In genomic region chr7:29988391-29989256, GRCh38 we compare ENCODE assay signal across 8 cellular contexts. TPM values are rescaled to one million over a fixed set of nuclear protein-coding genes. Genes with fewer than 3 reads are reported as not detected.
DNase-seq lines count a peak whose midpoint lies in the region; ATAC-seq and TF ChIP-seq lines count a peak whose summit lies in the region.

No MANE protein-coding gene starts in this region.

- peak overlapping the region; percentile 97 for H3K4me2 ChIP-seq in fibroblast of lung (ENCODE audit: extremely low read depth, insufficient read depth, low read length)

- H3K4me1 ChIP-seq in fibroblast of lung (ENCODE audit: control insufficient read depth, extremely low read depth, insufficient read depth, low read length) (peaks cover 12% of the 10 kb centered on the region), mucosa of stomach (ENCODE audit: control insufficient read depth, insufficient read depth, low read length) (peaks cover 19% of the 10 kb centered on the region), thymus (ENCODE audit: control insufficient read depth, insufficient read depth, low read length) (peaks cover 9% of the 10 kb centered on the region)

- H3K27me3 ChIP-seq in fibroblast of lung (ENCODE audit: control insufficient read depth, insufficient read depth, low read length), result no peaks in the 10 kb centered on the region
- no peaks in the 10 kb centered on the region for H3K27me3 ChIP-seq in mucosa of stomach (ENCODE audit: control insufficient read depth, insufficient read depth, low read length)
- no peaks in the 10 kb centered on the region for H3K27me3 ChIP-seq in thymus (ENCODE audit: control insufficient read depth, insufficient read depth)

- H3K9me3 ChIP-seq in fibroblast of lung (ENCODE audit: control insufficient read depth, insufficient read depth, low read depth, low read length) (no peaks in the 10 kb centered on the region), mucosa of stomach (ENCODE audit: control insufficient read depth, low read length) (no peaks in the 10 kb centered on the region), thymus (ENCODE audit: control insufficient read depth) (no peaks in the 10 kb centered on the region)

- H2AFZ ChIP-seq in fibroblast of lung (ENCODE audit: low read length), result peak overlapping the region; percentile 69

- peaks cover 3% of the 10 kb centered on the region for H3K36me3 Mint-ChIP-seq in activated T-helper 1 cell treated with anti-CD3 and anti-CD28 coated beads, Interleukin-12 subunit alpha, Interleukin-12 subunit beta, Interleukin-2, Interleukin-4 antibody, amounts not matched to agents 30 ng/mL and 10 ng/mL and 1 ng/mL, durations not matched to agents 14 hours and 24 hours and 36 hours (ENCODE audit: low read depth)

- H3K27ac ChIP-seq in 22Rv1 (peak overlapping the region; percentile 46), fibroblast of lung (ENCODE audit: insufficient read depth, low read length) (peak overlapping the region; percentile 93), thymus (ENCODE audit: low read depth) (peak overlapping the region; percentile 79)

- H3K4me3 ChIP-seq in fibroblast of lung (replicated peaks in 1 of 4; ENCODE audit: control extremely low read depth in 1 of 4, insufficient read depth in 1 of 4, low read depth in 3 of 4, low read length in 4 of 4) (peak overlapping the region; percentile 78 to 97 (median 91)), mucosa of stomach (ENCODE audit: low read length) (peak overlapping the region; percentile 80), thymus (ENCODE audit: low read length) (peak overlapping the region; percentile 97)

- in situ Hi-C loops in GM13977 (cut with MboI; ENCODE audit: low pct_unique_long_range_greater_than_20kb, low sequenced_read_pairs, unreplicated experiment), result no loop called here

- H4K20me1 ChIP-seq in fibroblast of lung (ENCODE audit: control insufficient read depth, extremely low read depth, insufficient read depth, low read length), result no peaks in the 10 kb centered on the region

- no peaks in the 10 kb centered on the region for H3K4me1 Mint-ChIP-seq in activated T-helper 1 cell treated with anti-CD3 and anti-CD28 coated beads, Interleukin-12 subunit alpha, Interleukin-12 subunit beta, Interleukin-2, Interleukin-4 antibody, amounts not matched to agents 30 ng/mL and 10 ng/mL and 1 ng/mL, durations not matched to agents 14 hours and 24 hours and 36 hours (ENCODE audit: low read depth)

- ATAC-seq in HG02852 (IDR thresholded peaks at IDR 0.05; ENCODE audit: unreplicated experiment), result peak; percentile 32

- WGBS in thymus, result 4% methylated on average over 75 of the region's 75 CpGs

- TF ChIP-seq CTCF in 22Rv1 (IDR thresholded peaks at IDR 0.05), result no peak
- no peak for TF ChIP-seq CTCF in GM13977 (IDR thresholded peaks at IDR 0.05; ENCODE audit: extremely low read depth, insufficient read depth, missing control alignments)
- no peak for TF ChIP-seq CTCF in fibroblast of lung (conservative IDR thresholded peaks at IDR 0.05 in 1 of 2, IDR thresholded peaks at IDR 0.05 in 1 of 2; ENCODE audit: low read depth in 1 of 2, low read length in 2 of 2)

- no peaks in the 10 kb centered on the region for H3K9me3 Mint-ChIP-seq in activated T-helper 1 cell treated with anti-CD3 and anti-CD28 coated beads, Interleukin-12 subunit alpha, Interleukin-12 subunit beta, Interleukin-2, Interleukin-4 antibody, amounts not matched to agents 30 ng/mL and 10 ng/mL and 1 ng/mL, durations not matched to agents 14 hours and 24 hours and 36 hours

- peak overlapping the region; percentile 69 for H3K4me3 Mint-ChIP-seq in activated T-helper 1 cell treated with anti-CD3 and anti-CD28 coated beads, Interleukin-12 subunit alpha, Interleukin-12 subunit beta, Interleukin-2, Interleukin-4 antibody, amounts not matched to agents 30 ng/mL and 10 ng/mL and 1 ng/mL, durations not matched to agents 14 hours and 24 hours and 36 hours

- H3K9ac ChIP-seq in fibroblast of lung (ENCODE audit: insufficient read depth, low read length) (peak overlapping the region; percentile 86), mucosa of stomach (ENCODE audit: low read length) (peak overlapping the region; percentile 89)

- DNase-seq in GM13977 (ENCODE audit: low spot score), result peak; percentile 77
- DNase-seq in NCI-H345 treated with DMSO at 0.1 percent for 48 hours (lab: John Stamatoyannopoulos, UW; ENCODE audit: unreplicated experiment), result peak; percentile 56
- no peak for DNase-seq in activated T-helper 1 cell treated with anti-CD3 and anti-CD28 coated beads, Interleukin-12 subunit alpha, Interleukin-12 subunit beta, Interleukin-2, Interleukin-4 antibody, amounts not matched to agents 30 ng/mL and 10 ng/mL and 1 ng/mL, durations not matched to agents 14 hours and 24 hours and 36 hours (ENCODE audit: low spot score)
- peak; percentile 71 to 88 for DNase-seq in fibroblast of lung (ENCODE audit: low read depth in 2 of 2)

- H3K27me3 Mint-ChIP-seq in activated T-helper 1 cell treated with anti-CD3 and anti-CD28 coated beads, Interleukin-12 subunit alpha, Interleukin-12 subunit beta, Interleukin-2, Interleukin-4 antibody, amounts not matched to agents 30 ng/mL and 10 ng/mL and 1 ng/mL, durations not matched to agents 14 hours and 24 hours and 36 hours (ENCODE audit: insufficient read depth), result peaks cover 63% of the 10 kb centered on the region

- H3K79me2 ChIP-seq in fibroblast of lung (ENCODE audit: control insufficient read depth, insufficient read depth, low read length), result peaks cover 48% of the 10 kb centered on the region

- no peaks in the 10 kb centered on the region for H3K36me3 ChIP-seq in fibroblast of lung (ENCODE audit: control insufficient read depth, insufficient read depth, low read length)
- H3K36me3 ChIP-seq in mucosa of stomach (ENCODE audit: control insufficient read depth, insufficient read depth, low read length), result no peaks in the 10 kb centered on the region
- no peaks in the 10 kb centered on the region for H3K36me3 ChIP-seq in thymus (ENCODE audit: control insufficient read depth, insufficient read depth)

- H3K27ac Mint-ChIP-seq in activated T-helper 1 cell treated with anti-CD3 and anti-CD28 coated beads, Interleukin-12 subunit alpha, Interleukin-12 subunit beta, Interleukin-2, Interleukin-4 antibody, amounts not matched to agents 30 ng/mL and 10 ng/mL and 1 ng/mL, durations not matched to agents 14 hours and 24 hours and 36 hours, result no peak overlapping the region

- intact Hi-C loops in activated T-helper 1 cell treated with anti-CD3 and anti-CD28 coated beads, Interleukin-12 subunit alpha, Interleukin-12 subunit beta, Interleukin-2, Interleukin-4 antibody, amounts not matched to agents 30 ng/mL and 10 ng/mL and 1 ng/mL, durations not matched to agents 14 hours and 24 hours and 36 hours (cut with micrococcal nuclease), result loop anchor here (2.0 kb wide), 1 partner anchor 40 kb away; the partner anchor contains the start of gene PLEKHA8

RNA-seq across cellular contexts. Expression of gene SCRN1, which starts 1.0 kb away (rescaled TPM):
- 0.56 and 0.78 TPM in 2 replicates for total RNA-seq in activated T-helper 1 cell treated with anti-CD3 and anti-CD28 coated beads, Interleukin-12 subunit alpha, Interleukin-12 subunit beta, Interleukin-2, Interleukin-4 antibody, amounts not matched to agents 30 ng/mL and 10 ng/mL and 1 ng/mL, durations not matched to agents 14 hours and 24 hours and 36 hours
- 86.5 and 142 TPM in 2 replicates for total RNA-seq in fibroblast of lung
- polyA plus RNA-seq in fibroblast of lung, result 107 and 124 TPM in 2 replicates
- polyA plus RNA-seq in fibroblast of lung (2012), result 82.2 and 90.0 TPM in 2 replicates
- polyA minus RNA-seq in fibroblast of lung (ENCODE audit: low replicate concordance), result 64.0 and 69.4 TPM in 2 replicates
- polyA plus RNA-seq in thymus, result 11.6 TPM

RNA-seq across cellular contexts. Expression of gene FKBP14, which starts 37.9 kb away (rescaled TPM):
- total RNA-seq in activated T-helper 1 cell treated with anti-CD3 and anti-CD28 coated beads, Interleukin-12 subunit alpha, Interleukin-12 subunit beta, Interleukin-2, Interleukin-4 antibody, amounts not matched to agents 30 ng/mL and 10 ng/mL and 1 ng/mL, durations not matched to agents 14 hours and 24 hours and 36 hours, result 8.4 and 10.6 TPM in 2 replicates
- 20.3 and 21.8 TPM in 2 replicates for total RNA-seq in fibroblast of lung
- polyA plus RNA-seq in fibroblast of lung, result 30.5 and 52.0 TPM in 2 replicates
- 18.2 and 33.9 TPM in 2 replicates for polyA plus RNA-seq in fibroblast of lung (2012)
- polyA minus RNA-seq in fibroblast of lung (ENCODE audit: low replicate concordance), result 1.9 and 11.8 TPM in 2 replicates
- 2.6 TPM for polyA plus RNA-seq in thymus

RNA-seq across cellular contexts. Expression of gene PLEKHA8, which starts 39.6 kb away (rescaled TPM):
- total RNA-seq in activated T-helper 1 cell treated with anti-CD3 and anti-CD28 coated beads, Interleukin-12 subunit alpha, Interleukin-12 subunit beta, Interleukin-2, Interleukin-4 antibody, amounts not matched to agents 30 ng/mL and 10 ng/mL and 1 ng/mL, durations not matched to agents 14 hours and 24 hours and 36 hours, result 8.8 and 10.6 TPM in 2 replicates
- 13.4 and 15.5 TPM in 2 replicates for total RNA-seq in fibroblast of lung
- 6.9 and 9.5 TPM in 2 replicates for polyA plus RNA-seq in fibroblast of lung
- polyA plus RNA-seq in fibroblast of lung (2012), result 6.4 and 7.2 TPM in 2 replicates
- polyA minus RNA-seq in fibroblast of lung (ENCODE audit: low replicate concordance), result 2.5 and 3.6 TPM in 2 replicates
- polyA plus RNA-seq in thymus, result 3.9 TPM

Comparison
In these comparisons a context has a peak if more than half of its experiments do, and no peak if none do; other contexts are left out.
1. RNA of gene SCRN1, which starts 1.0 kb away (total RNA-seq): 86.5 to 142 TPM in fibroblast of lung; 0.56 to 0.78 TPM in activated T-helper 1 cell treated with anti-CD3 and anti-CD28 coated beads, Interleukin-12 subunit alpha, Interleukin-12 subunit beta, Interleukin-2, Interleukin-4 antibody, amounts not matched to agents 30 ng/mL and 10 ng/mL and 1 ng/mL, durations not matched to agents 14 hours and 24 hours and 36 hours; every median in the first group is over 10 times any median in the second.
2. Peak in every context shown above with its lines, with median percentiles within 50 percentile points of each other: H3K27ac ChIP-seq and H3K4me3 ChIP-seq.